Comparison of ENCODE assay signal across 7 cellular contexts in genomic region chr1:203871114-203871875, GRCh38. TPM values are rescaled to one million over a fixed set of nuclear protein-coding genes. Genes with fewer than 3 reads are reported as not detected.
DNase-seq lines count a peak whose midpoint lies in the region; ATAC-seq and TF ChIP-seq lines count a peak whose summit lies in the region.

No MANE protein-coding gene starts in this region.

- H2BK120ac ChIP-seq in IMR-90 (ENCODE audit: low read depth, low read length), result no peak overlapping the region

- WGBS in IMR-90 (ENCODE audit: extremely low coverage in 2 of 2, insufficient read length in 1 of 2), 2 experiments, result no CpG with 5 or more reads among the region's 3 CpGs

- H3K9me1 ChIP-seq in IMR-90 (ENCODE audit: insufficient read depth, low read length), result peaks cover 2% of the 10 kb centered on the region; the same call in 1 of the 2 replicates

- H3K9me3 ChIP-seq in DOHH2 (ENCODE audit: control insufficient read depth, insufficient read depth, low read length) (no peaks in the 10 kb centered on the region), IMR-90 (ENCODE audit: control insufficient read depth, insufficient read depth, low read length) (no peaks in the 10 kb centered on the region), PC-3 (ENCODE audit: low read length) (no peaks in the 10 kb centered on the region)

- peaks cover 0 to 10% of the 10 kb centered on the region in 2 experiments; a peak in 2 of 4 replicates for H3K79me1 ChIP-seq in IMR-90 (ENCODE audit: low read depth in 1 of 2, low read length in 2 of 2)

- H2AFZ ChIP-seq in IMR-90 (replicated peaks; ENCODE audit: low read length, poor library complexity) (no peak overlapping the region), PC-3 (ENCODE audit: low read length) (no peak overlapping the region)

- intact Hi-C loops in IMR-90 (cut with micrococcal nuclease), result loop anchor here (1.0 kb wide), 2 partner anchors 202 to 256 kb away; partner anchors contain the start of gene SOX13
- intact Hi-C loops in PC-3 (cut with micrococcal nuclease), result loop anchor here (1.0 to 5.0 kb wide), 4 partner anchors 36 to 258 kb away; partner anchors contain the start of gene SOX13

- no peaks in the 10 kb centered on the region for H3K4me1 ChIP-seq in DOHH2 (ENCODE audit: control insufficient read depth, low read length)
- H3K4me1 ChIP-seq in IMR-90 (ENCODE audit: control insufficient read depth, insufficient read depth, low read length), result no peaks in the 10 kb centered on the region
- H3K4me1 ChIP-seq in PC-3 (ENCODE audit: insufficient read depth, low read length), result peaks cover 13% of the 10 kb centered on the region

- no peak overlapping the region for H3K9ac ChIP-seq in IMR-90 (ENCODE audit: low read depth, low read length)
- H3K9ac ChIP-seq in PC-3 (ENCODE audit: low read length), result no peak overlapping the region

- no peak overlapping the region for H3K27ac ChIP-seq in DOHH2 (ENCODE audit: low read depth, low read length)
- H3K27ac ChIP-seq in IMR-90 (ENCODE audit: insufficient read depth, low read length), result no peak overlapping the region
- H3K27ac ChIP-seq in PC-3 (ENCODE audit: low read length), result no peak overlapping the region

- dilution Hi-C loops in IMR-90 (cut with HindIII; ENCODE audit: low sequenced_read_pairs, unreplicated experiment), result loop anchor here (25.0 kb wide), 2 partner anchors 266 to 516 kb away; no protein-coding TSS in a partner anchor

- no peak overlapping the region for H4K91ac ChIP-seq in IMR-90 (ENCODE audit: insufficient read depth, low read depth, low read length)

- TF ChIP-seq RAD21 in IMR-90 (IDR thresholded peaks at IDR 0.05; ENCODE audit: low read length), result peak; percentile 98

- H3K4me2 ChIP-seq in DOHH2 (ENCODE audit: low read length) (no peak overlapping the region), IMR-90 (ENCODE audit: low read depth, low read length) (no peak overlapping the region), PC-3 (ENCODE audit: low read length) (0 out of 2 replicates have a peak overlapping the region, but pooled peaks have one; percentile 8)

- H3K4me3 ChIP-seq in DOHH2 (ENCODE audit: low read length) (no peak overlapping the region), IMR-90 (ENCODE audit: insufficient read depth, low read depth, low read length) (no peak overlapping the region), PC-3 (ENCODE audit: low read length) (no peak overlapping the region), kidney epithelial cell (ENCODE audit: low read depth, low read length) (no peak overlapping the region)

- H3F3A ChIP-seq in DOHH2 (ENCODE audit: control insufficient read depth, insufficient read depth) (peaks cover 14% of the 10 kb centered on the region; the same call in 1 of the 2 replicates), PC-3 (ENCODE audit: low read length, unreplicated experiment) (peaks cover 5% of the 10 kb centered on the region)

- no peak overlapping the region for H2BK5ac ChIP-seq in IMR-90 (ENCODE audit: low read depth, low read length, poor library complexity, severe bottlenecking)

- peak; percentile 46; the same call in 1 of the 2 replicates for TF ChIP-seq POLR2A in IMR-90 (IDR thresholded peaks at IDR 0.05; ENCODE audit: low read depth, low read length)
- no peak for TF ChIP-seq POLR2A in GM18505 (IDR thresholded peaks at IDR 0.05; ENCODE audit: borderline replicate concordance, extremely low read depth, insufficient read depth, insufficient read length)

- no peak overlapping the region for H3K14ac ChIP-seq in IMR-90 (replicated peaks; ENCODE audit: low read depth, low read length)

- H3K79me2 ChIP-seq in DOHH2 (ENCODE audit: control insufficient read depth, low read length) (peaks cover 8% of the 10 kb centered on the region), PC-3 (ENCODE audit: low read length) (peaks cover 4% of the 10 kb centered on the region; the same call in 1 of the 2 replicates)

- no peak overlapping the region for H3K4ac ChIP-seq in IMR-90 (ENCODE audit: low read depth, low read length)

- no peak overlapping the region for H3K23ac ChIP-seq in IMR-90 (ENCODE audit: low read depth, low read length)

- no peak overlapping the region for H2AK5ac ChIP-seq in IMR-90 (ENCODE audit: low read depth, low read length)

- H3K36me3 ChIP-seq in DOHH2 (ENCODE audit: control insufficient read depth, low read length), result peaks cover 62% of the 10 kb centered on the region
- peaks cover 14% of the 10 kb centered on the region for H3K36me3 ChIP-seq in IMR-90 (ENCODE audit: control insufficient read depth, insufficient read depth, low read length)
- H3K36me3 ChIP-seq in PC-3 (ENCODE audit: low read depth, low read length), result peaks cover 33% of the 10 kb centered on the region
- H3K36me3 ChIP-seq in kidney epithelial cell (ENCODE audit: control insufficient read depth, insufficient read depth, low read length), result peaks cover 1% of the 10 kb centered on the region

- H3K56ac ChIP-seq in IMR-90 (ENCODE audit: extremely low read depth, insufficient read depth, low read length), result no peak overlapping the region

- TF ChIP-seq CTCF in DOHH2 (IDR thresholded peaks at IDR 0.05; ENCODE audit: low read depth, low read length, poor library complexity, severe bottlenecking) (peak; percentile 63), IMR-90 (conservative IDR thresholded peaks at IDR 0.05; ENCODE audit: low read depth, low read length) (peak; percentile 100), PC-3 (conservative IDR thresholded peaks at IDR 0.05; ENCODE audit: low read depth, low read length) (peak; percentile 99), kidney epithelial cell (IDR thresholded peaks at IDR 0.05; ENCODE audit: insufficient read depth, low read length, poor library complexity, severe bottlenecking) (peak; percentile 88)

- H3K9me2 ChIP-seq in DOHH2 (replicated peaks; ENCODE audit: control insufficient read depth, low read length) (no peaks in the 10 kb centered on the region), PC-3 (replicated peaks; ENCODE audit: low read length) (no peaks in the 10 kb centered on the region)

- H4K5ac ChIP-seq in IMR-90 (ENCODE audit: low read depth, low read length), result no peak overlapping the region

- BruUV-seq in IMR-90 (replicated peaks; lab: Mats Ljungman, UMichigan) (no TSS peak), PC-3 (replicated peaks; lab: Mats Ljungman, UMichigan) (TSS peak; percentile 7)

- H3K27me3 ChIP-seq in DOHH2 (ENCODE audit: control insufficient read depth, low read length) (no peaks in the 10 kb centered on the region), IMR-90 (ENCODE audit: control insufficient read depth, insufficient read depth, low read length) (no peaks in the 10 kb centered on the region), PC-3 (ENCODE audit: low read length) (no peaks in the 10 kb centered on the region), kidney epithelial cell (ENCODE audit: control insufficient read depth, insufficient read depth, low read length) (no peaks in the 10 kb centered on the region)

- in situ Hi-C loops in IMR-90 (cut with MboI; ENCODE audit: low sequenced_read_pairs), result loop anchor here (5.0 kb wide), 1 partner anchor 256 kb away; no protein-coding TSS in a partner anchor

- no peak overlapping the region for H4K8ac ChIP-seq in IMR-90 (ENCODE audit: low read depth in 2 of 2, low read length in 2 of 2)

- CTCF ChIA-PET in IMR-90 (lab: Yijun Ruan, JAX) (interaction anchor here (0.6 to 4.9 kb wide), 15 partner anchors 10 to 328 kb away, joined by 3 to 95 read pairs (median 3); partner anchors contain the start of gene SOX13), PC-3 (lab: Charles Lee) (interaction anchor here (0.5 to 2.7 kb wide), 19 partner anchors 10 to 335 kb away, joined by 3 to 55 read pairs (median 4); partner anchors contain the start of genes ETNK2 and SNRPE)

- DNase-seq in IMR-90 (peak; percentile 80), PC-3 (peak; percentile 88), cerebellum (ENCODE audit: low spot score) (peak; percentile 81), kidney epithelial cell (ENCODE audit: low read depth) (no peak), stromal cell of bone marrow (ENCODE audit: low read depth) (peak; percentile 48)

- POLR2A ChIA-PET in IMR-90 (lab: Charles Lee; ENCODE audit: unreplicated experiment), result interaction anchor here (0.8 kb wide), 1 partner anchor 256 kb away, joined by 3 read pairs; no protein-coding TSS in a partner anchor
- POLR2A ChIA-PET in PC-3 (lab: Charles Lee; ENCODE audit: unreplicated experiment), result interaction anchor here (0.6 kb wide), 1 partner anchor 258 kb away, joined by 3 read pairs; no protein-coding TSS in a partner anchor

- ATAC-seq in IMR-90 (ENCODE audit: low read depth) (peak; percentile 96), PC-3 (peak; percentile 88), GM18505 (IDR thresholded peaks at IDR 0.05; ENCODE audit: unreplicated experiment) (no peak)

- no peak overlapping the region for H3K18ac ChIP-seq in IMR-90 (ENCODE audit: low read depth, low read length)

- no peak overlapping the region for H2AK9ac ChIP-seq in IMR-90 (replicated peaks; ENCODE audit: low read depth, low read length, poor library complexity)

- peaks cover 5% of the 10 kb centered on the region; the same call in 1 of the 2 replicates for H4K20me1 ChIP-seq in DOHH2 (ENCODE audit: control insufficient read depth, insufficient read depth, low read depth, low read length)
- no peaks in the 10 kb centered on the region for H4K20me1 ChIP-seq in IMR-90 (ENCODE audit: insufficient read depth, low read length)
- no peaks in the 10 kb centered on the region for H4K20me1 ChIP-seq in PC-3 (ENCODE audit: low read length)

- H2BK15ac ChIP-seq in IMR-90 (ENCODE audit: low read depth, low read length), result no peak overlapping the region

- H2BK20ac ChIP-seq in IMR-90 (ENCODE audit: low read depth, low read length), result no peak overlapping the region

TF ChIP-seq in IMR-90, 13 proteins besides CTCF, POLR2A, EP300 and RAD21:
- TF ChIP-seq MAZ (IDR thresholded peaks at IDR 0.05; ENCODE audit: borderline replicate concordance, low read depth, low read length) (no peak), SMC3 (IDR thresholded peaks at IDR 0.05; ENCODE audit: low read depth, low read length) (peak; percentile 100)

RNA-seq across cellular contexts. Expression of gene SNRPE, which starts 9.9 kb away (rescaled TPM):
- total RNA-seq in IMR-90 (2012; rRNA removed), result 43.6 and 118 TPM in 2 replicates
- 178 and 219 TPM in 2 replicates for polyA plus RNA-seq in IMR-90 (2012; rRNA removed)
- polyA plus RNA-seq in IMR-90 (2012; cell fraction: cytosol; rRNA removed), result 15.8 and 48.1 TPM in 2 replicates
- 12.1 and 50.7 TPM in 2 replicates for polyA plus RNA-seq in IMR-90 (2012; cell fraction: nucleus; rRNA removed; ENCODE audit: low replicate concordance)
- 167 and 187 TPM in 2 replicates for total RNA-seq in PC-3 (2014; rRNA removed)
- 53.3 TPM for total RNA-seq in cerebellum
- 70.0 and 83.4 TPM in 2 replicates for total RNA-seq in kidney epithelial cell
